In genomic region chr5:120083851-120084615, GRCh38 we compare ENCODE assay signal across 27 cellular contexts.
DNase-seq lines count a peak whose midpoint lies in the region; ATAC-seq lines count a peak whose summit lies in the region.
"Had no signal": no experiment of that assay in that cellular context is flagged by ENCODE, and none has a peak within 500 bp of the region (broad histone marks: within the 10 kb centered on the region; RNA-seq: fewer than 3 reads in every experiment).

No MANE protein-coding gene starts in this region.

- H3K9ac ChIP-seq in NT2/D1 (ENCODE audit: insufficient read length, low read depth): no peak overlapping the region
- no peak overlapping the region for H3K9ac ChIP-seq in iPS-20b (ENCODE audit: low read depth, low read length)
- H3K9ac ChIP-seq: parathyroid adenoma had no signal

- no peak overlapping the region for H3K4me3 ChIP-seq in NT2/D1 (ENCODE audit: insufficient read length, low read depth)
- no peak overlapping the region for H3K4me3 ChIP-seq in iPS-20b (ENCODE audit: low read length)
- no peak overlapping the region for H3K4me3 ChIP-seq in SJCRH30
- H3K4me3 ChIP-seq: gastrocnemius medialis, hepatocyte, mucosa of descending colon, right atrium auricular region, spleen had no signal

- H3K36me3 ChIP-seq in NT2/D1 (ENCODE audit: insufficient read depth, insufficient read length, low read length) (no peaks in the 10 kb centered on the region), iPS-20b (ENCODE audit: insufficient read depth, low read depth, low read length) (no peaks in the 10 kb centered on the region), SJCRH30 (no peaks in the 10 kb centered on the region)
- H3K36me3 ChIP-seq: gastrocnemius medialis, right atrium auricular region, spleen had no signal

- no peaks in the 10 kb centered on the region for H3K27me3 ChIP-seq in NT2/D1 (ENCODE audit: insufficient read depth, insufficient read length)
- H3K27me3 ChIP-seq in iPS-20b (ENCODE audit: insufficient read depth, low read length): no peaks in the 10 kb centered on the region
- H3K27me3 ChIP-seq in SJCRH30: no peaks in the 10 kb centered on the region
- H3K27me3 ChIP-seq: gastrocnemius medialis, hepatocyte, right atrium auricular region, spleen had no signal

- ATAC-seq in HG02642 (IDR thresholded peaks at IDR 0.05; ENCODE audit: poor library complexity, unreplicated experiment): no peak
- ATAC-seq: activated naive CD8-positive, alpha-beta T cell treated with anti-CD3 and anti-CD28 coated beads, Interleukin-2, amount 50 U/mL, for 24 hours; gastrocnemius medialis; mucosa of descending colon; stimulated activated effector memory CD8-positive, alpha-beta T cell treated with anti-CD3 and anti-CD28 coated beads, Interleukin-12 subunit alpha, Interleukin-12 subunit beta, amount 100 ng/mL, for 72 hours had no signal

- H3K27ac ChIP-seq in iPS-20b (ENCODE audit: low read length) (peak overlapping the region; percentile 40), SJCRH30 (no peak overlapping the region)
- H3K27ac ChIP-seq: gastrocnemius medialis, hepatocyte, parathyroid adenoma, right atrium auricular region, spleen had no signal

- DNase-seq in D341Med (ENCODE audit: low spot score) (peak; percentile 30), LHCN-M2 (ENCODE audit: low read depth) (peak; percentile 25), NT2/D1 (ENCODE audit: low read depth, low spot score) (peak; percentile 23), A172 (ENCODE audit: low spot score) (no peak), SJCRH30 (no peak), Kasumi-1 (lab: John Stamatoyannopoulos, UW) (no peak)
- DNase-seq: activated CD4-positive, alpha-beta T cell treated with anti-CD3 and anti-CD28 coated beads for 1 hour; activated gamma-delta T cell treated with Interleukin-2 at 50 U/mL for 16 hours; activated naive CD8-positive, alpha-beta T cell treated with anti-CD3 and anti-CD28 coated beads, Interleukin-2, amount 50 U/mL, for 24 hours; activated T-cell treated with anti-CD3 and anti-CD28 coated beads, Interleukin-2, amount 50 U/mL, for 24 hours; effector CD4-positive, alpha-beta T cell; erythroblast; gastrocnemius medialis; GF-D8; kidney; mucosa of descending colon; NCI-H1048; NCI-H187 treated with DMSO at 0.1 percent for 48 hours; NCI-H345; spleen; stimulated activated CD4-positive, alpha-beta T cell treated with anti-CD3 and anti-CD28 coated beads, Interleukin-2, amount 100 ng/mL, for 48 hours had no signal

- H3K4me1 ChIP-seq in NT2/D1 (ENCODE audit: insufficient read depth, insufficient read length): no peaks in the 10 kb centered on the region
- no peaks in the 10 kb centered on the region; the same call in 1 of the 2 replicates for H3K4me1 ChIP-seq in iPS-20b (ENCODE audit: insufficient read depth, low read length)
- no peaks in the 10 kb centered on the region for H3K4me1 ChIP-seq in SJCRH30
- H3K4me1 ChIP-seq: gastrocnemius medialis, parathyroid adenoma had no signal

- no peaks in the 10 kb centered on the region for H3K9me3 ChIP-seq in NT2/D1 (ENCODE audit: insufficient read depth, low read length)
- H3K9me3 ChIP-seq in iPS-20b (ENCODE audit: insufficient read depth, low read depth, low read length): no peaks in the 10 kb centered on the region
- no peaks in the 10 kb centered on the region for H3K9me3 ChIP-seq in SJCRH30 (replicated peaks)
- H3K9me3 ChIP-seq: gastrocnemius medialis, mucosa of descending colon, right atrium auricular region, spleen had no signal

Comparison
In these comparisons a context has a peak if more than half of its experiments do, and no peak if none do; other contexts are left out.
1. DNase-seq: peak in D341Med (single experiment), LHCN-M2 (single experiment) and NT2/D1 (single experiment); none in A172 (single experiment), SJCRH30 (0 of 2) and Kasumi-1 (0 of 2).